Comparison of ENCODE assay signal across 9 cellular contexts in genomic region chr16:70735141-70735979, GRCh38. TPM values are rescaled to one million over a fixed set of nuclear protein-coding genes. Genes with fewer than 3 reads are reported as not detected.
DNase-seq lines count a peak whose midpoint lies in the region; ATAC-seq lines count a peak whose summit lies in the region.
"Had no signal": no experiment of that assay in that cellular context is flagged by ENCODE, and none has a peak within 500 bp of the region (broad histone marks: within the 10 kb centered on the region; RNA-seq: fewer than 3 reads in every experiment).

No MANE protein-coding gene starts in this region.

- no peaks in the 10 kb centered on the region for H3K9me3 Mint-ChIP-seq in activated naive CD8-positive, alpha-beta T cell treated with anti-CD3 and anti-CD28 coated beads for 36 hours
- H3K9me3 Mint-ChIP-seq: memory B cell had no signal

- H3K27me3 Mint-ChIP-seq in activated naive CD8-positive, alpha-beta T cell treated with anti-CD3 and anti-CD28 coated beads for 36 hours: no peaks in the 10 kb centered on the region
- H3K27me3 Mint-ChIP-seq: memory B cell had no signal

- peaks cover 0 to 98% (median 0%) of the 10 kb centered on the region in 11 experiments; a peak in 9 of 22 replicates for H4K20me1 ChIP-seq in BLaER1 treated with 17β-estradiol and CSF1 and Interleukin-3, amounts not matched to agents 10 nM and 100 nM

- intact Hi-C loops in Right ventricle myocardium superior (cut with DNase I): loop anchor here (5.0 kb wide), 1 partner anchor 48 kb away; the partner anchor contains the start of gene MTSS2

- no peaks in the 10 kb centered on the region for H3K27me3 ChIP-seq in BLaER1 treated with 17β-estradiol and CSF1 and Interleukin-3, amounts not matched to agents 10 nM and 100 nM
- no peaks in the 10 kb centered on the region for H3K27me3 ChIP-seq in rectal smooth muscle tissue (ENCODE audit: control insufficient read depth, insufficient read depth, low read length)

- no peak overlapping the region for H3K4me3 Mint-ChIP-seq in activated naive CD8-positive, alpha-beta T cell treated with anti-CD3 and anti-CD28 coated beads for 36 hours
- H3K4me3 Mint-ChIP-seq: memory B cell had no signal

- no peak overlapping the region for H3K4me3 ChIP-seq in BLaER1 treated with 17β-estradiol and CSF1 and Interleukin-3, amounts not matched to agents 10 nM and 100 nM
- no peak overlapping the region for H3K4me3 ChIP-seq in rectal smooth muscle tissue (ENCODE audit: low read length)

- DNase-seq in activated naive CD8-positive, alpha-beta T cell treated with anti-CD3 and anti-CD28 coated beads for 36 hours: no peak
- peak; percentile 69 for DNase-seq in Right ventricle myocardium superior
- DNase-seq in NCI-H1417 treated with DMSO at 0.1 percent for 48 hours (lab: John Stamatoyannopoulos, UW): no peak
- no peak for DNase-seq in SW480 (ENCODE audit: low spot score)
- no peak for DNase-seq in NCI-H2171 treated with DMSO at 0.1 percent for 48 hours (lab: John Stamatoyannopoulos, UW)

- peak overlapping the region in 7 of 11 experiments; percentile 33 to 91 (median 79); a peak in 9 of 22 replicates for H3K27ac ChIP-seq in BLaER1 treated with 17β-estradiol and CSF1 and Interleukin-3, amounts not matched to agents 10 nM and 100 nM
- peak overlapping the region; percentile 98 for H3K27ac ChIP-seq in rectal smooth muscle tissue (ENCODE audit: low read depth, low read length)

- peaks cover 54% of the 10 kb centered on the region for H3K4me1 Mint-ChIP-seq in activated naive CD8-positive, alpha-beta T cell treated with anti-CD3 and anti-CD28 coated beads for 36 hours

- H3K36me3 ChIP-seq in BLaER1 treated with 17β-estradiol and CSF1 and Interleukin-3, amounts not matched to agents 10 nM and 100 nM: peaks cover 10 to 85% (median 16%) of the 10 kb centered on the region in 11 experiments; a peak in 20 of 22 replicates
- no peaks in the 10 kb centered on the region for H3K36me3 ChIP-seq in rectal smooth muscle tissue (ENCODE audit: control insufficient read depth, insufficient read depth, low read length)

- H3K9me3 ChIP-seq in BLaER1 treated with 17β-estradiol and CSF1 and Interleukin-3, amounts not matched to agents 10 nM and 100 nM (replicated peaks in 1 of 11): no peaks in the 10 kb centered on the region

- peaks cover 17% of the 10 kb centered on the region for H3K36me3 Mint-ChIP-seq in activated naive CD8-positive, alpha-beta T cell treated with anti-CD3 and anti-CD28 coated beads for 36 hours

- peak overlapping the region; percentile 85 to 98 (median 93); a peak in 19 of 22 replicates for H3K4me2 ChIP-seq in BLaER1 treated with 17β-estradiol and CSF1 and Interleukin-3, amounts not matched to agents 10 nM and 100 nM

- ATAC-seq in Right ventricle myocardium superior (ENCODE audit: poor library complexity) (peak; percentile 8), GM18520 (IDR thresholded peaks at IDR 0.05; ENCODE audit: unreplicated experiment) (no peak)

- peaks cover 53 to 57% (median 55%) of the 10 kb centered on the region in 10 experiments for H3K4me1 ChIP-seq in BLaER1 treated with 17β-estradiol and CSF1 and Interleukin-3, amounts not matched to agents 10 nM and 100 nM
- peaks cover 40% of the 10 kb centered on the region for H3K4me1 ChIP-seq in rectal smooth muscle tissue (ENCODE audit: control insufficient read depth, insufficient read depth, low read length)

- peak overlapping the region in 6 of 11 experiments; percentile 0 to 80 (median 52); a peak in 5 of 22 replicates for H3K9ac ChIP-seq in BLaER1 treated with 17β-estradiol and CSF1 and Interleukin-3, amounts not matched to agents 10 nM and 100 nM
- H3K9ac ChIP-seq in rectal smooth muscle tissue (ENCODE audit: low read length): peak overlapping the region; percentile 24

- peak overlapping the region; percentile 99 for H3K27ac Mint-ChIP-seq in activated naive CD8-positive, alpha-beta T cell treated with anti-CD3 and anti-CD28 coated beads for 36 hours
- H3K27ac Mint-ChIP-seq: memory B cell had no signal

RNA-seq across cellular contexts. Expression of gene MTSS2, which starts 49.5 kb away (rescaled TPM):
- 1 to 10 TPM; 6.9 to 9.2 TPM for total RNA-seq in activated naive CD8-positive, alpha-beta T cell treated with anti-CD3 and anti-CD28 coated beads for 36 hours
- total RNA-seq in Right ventricle myocardium superior: 74.1 TPM
